Comparison of ENCODE assay signal across 25 cellular contexts in the genomic region with DNA sequence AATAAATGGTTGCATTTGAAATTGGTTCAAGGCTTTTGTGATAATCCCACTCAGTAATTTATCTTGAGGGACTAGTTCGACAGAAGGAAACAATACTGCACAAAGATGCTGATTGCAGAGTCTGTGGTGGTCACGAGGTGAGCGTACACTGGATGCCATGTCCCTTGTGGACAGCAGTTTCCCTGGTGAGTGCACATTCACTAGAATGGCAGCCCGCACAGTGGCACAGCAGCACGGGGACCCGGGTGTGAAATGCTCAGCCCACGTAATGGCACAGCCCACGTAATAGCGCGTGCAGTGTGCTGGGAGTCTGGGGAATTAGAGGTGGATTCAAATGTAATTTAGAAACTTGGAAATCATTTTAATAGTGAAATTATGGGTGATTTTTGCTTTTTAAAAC.
"Had no signal": no experiment of that assay in that cellular context is flagged by ENCODE, and none has a peak within 500 bp of the region (broad histone marks: within the 10 kb centered on the region; RNA-seq: fewer than 3 reads in every experiment).

No MANE protein-coding gene starts in this region.

- H3K4me3 ChIP-seq: cardiac muscle cell, heart right ventricle, neural progenitor cell, right atrium auricular region, sigmoid colon, testis, tibial nerve, upper lobe of right lung had no signal

- FAIRE-seq: colon, endothelial cell of umbilical vein, islet of Langerhans, small intestine had no signal

- H3K4me1 ChIP-seq: heart right ventricle, neural progenitor cell, parathyroid adenoma, right atrium auricular region, sigmoid colon, tibial nerve, upper lobe of right lung had no signal

- DNase-seq: cerebellar nuclear complex; dermis blood vessel endothelial cell; effector CD4-positive, alpha-beta T cell; endodermal cell; erythroblast; foreskin melanocyte; heart right ventricle; mammary epithelial cell; midbrain; sigmoid colon; small intestine; stimulated activated CD4-positive, alpha-beta T cell treated with anti-CD3 and anti-CD28 coated beads, Interleukin-12 subunit alpha, Interleukin-12 subunit beta, amount 100 ng/mL, for 4 hours; testis; upper lobe of right lung had no signal

- H3K4me3 Mint-ChIP-seq: endodermal cell; natural killer cell treated with Interleukin-12 subunit alpha and Interleukin-12 subunit beta and Interleukin-15 and Interleukin-18, amount 100 ng/mL, for 72 hours; neural progenitor cell; stimulated activated naive CD8-positive, alpha-beta T cell treated with anti-CD3 and anti-CD28 coated beads, Interleukin-15, Interleukin-2, amounts not matched to agents 100 ng/mL and 50 ng/mL, for 24 hours had no signal

- H3K36me3 ChIP-seq: cardiac muscle cell, neural progenitor cell, right atrium auricular region, sigmoid colon, upper lobe of right lung had no signal

- H3K36me3 Mint-ChIP-seq: natural killer cell treated with Interleukin-12 subunit alpha and Interleukin-12 subunit beta and Interleukin-15 and Interleukin-18, amount 100 ng/mL, for 72 hours had no signal

- ATAC-seq: heart right ventricle; left lobe of liver; natural killer cell treated with Interleukin-12 subunit alpha and Interleukin-12 subunit beta and Interleukin-15 and Interleukin-18, amount 100 ng/mL, for 72 hours; upper lobe of right lung had no signal

- H3K4me1 Mint-ChIP-seq: endodermal cell had no signal

- H3K27me3 ChIP-seq: cardiac muscle cell, heart right ventricle, neural progenitor cell, right atrium auricular region, sigmoid colon, testis, tibial nerve, upper lobe of right lung had no signal

- H3K27ac ChIP-seq: cardiac muscle cell, heart right ventricle, neural progenitor cell, parathyroid adenoma, right atrium auricular region, sigmoid colon, testis, tibial nerve, upper lobe of right lung had no signal

- H3K27me3 Mint-ChIP-seq: natural killer cell treated with Interleukin-12 subunit alpha and Interleukin-12 subunit beta and Interleukin-15 and Interleukin-18, amount 100 ng/mL, for 72 hours; stimulated activated naive CD8-positive, alpha-beta T cell treated with anti-CD3 and anti-CD28 coated beads, Interleukin-15, Interleukin-2, amounts not matched to agents 100 ng/mL and 50 ng/mL, for 24 hours had no signal

- H3K27ac Mint-ChIP-seq: endodermal cell; natural killer cell treated with Interleukin-12 subunit alpha and Interleukin-12 subunit beta and Interleukin-15 and Interleukin-18, amount 100 ng/mL, for 72 hours; neural progenitor cell; stimulated activated naive CD8-positive, alpha-beta T cell treated with anti-CD3 and anti-CD28 coated beads, Interleukin-15, Interleukin-2, amounts not matched to agents 100 ng/mL and 50 ng/mL, for 24 hours had no signal

- H3K9me3 ChIP-seq: right atrium auricular region, sigmoid colon, testis, tibial nerve, upper lobe of right lung had no signal

- H3K9me3 Mint-ChIP-seq: natural killer cell treated with Interleukin-12 subunit alpha and Interleukin-12 subunit beta and Interleukin-15 and Interleukin-18, amount 100 ng/mL, for 72 hours; stimulated activated naive CD8-positive, alpha-beta T cell treated with anti-CD3 and anti-CD28 coated beads, Interleukin-15, Interleukin-2, amounts not matched to agents 100 ng/mL and 50 ng/mL, for 24 hours had no signal
